1 cellular context compared by ENCODE assay signal in genomic region chr16:87956169-87956770, GRCh38.
TF ChIP-seq lines count a peak whose summit lies in the region.

No MANE protein-coding gene starts in this region.

TF ChIP-seq in GM12878, 131 proteins besides CTCF, POLR2A, EP300 and RAD21 (continued from another document and continues in another):
- TF ChIP-seq ZNF687 (IDR thresholded peaks at IDR 0.05) (no peak), POLR2AphosphoS2 (IDR thresholded peaks at IDR 0.05; ENCODE audit: low read depth, low read length) (no peak), ATF7 (IDR thresholded peaks at IDR 0.05; ENCODE audit: low read depth) (peak; percentile 98), ZNF274 (IDR thresholded peaks at IDR 0.05; ENCODE audit: insufficient read depth, insufficient read length) (no peak), FOXK2 (IDR thresholded peaks at IDR 0.05) (no peak), ESRRA (IDR thresholded peaks at IDR 0.05; ENCODE audit: low read length) (no peak), BHLHE40 (IDR thresholded peaks at IDR 0.05; ENCODE audit: borderline replicate concordance in 1 of 2, low read depth in 2 of 2, low read length in 1 of 2) (peak; percentile 13 to 44; a peak in 1 of 4 replicates), ZBTB40 (IDR thresholded peaks at IDR 0.05; ENCODE audit: borderline replicate concordance) (peak; percentile 22; the same call in 1 of the 2 replicates), SIN3A (IDR thresholded peaks at IDR 0.05; ENCODE audit: low read depth, low read length) (no peak), POLR2AphosphoS5 (IDR thresholded peaks at IDR 0.05; ENCODE audit: low read length) (peak; percentile 48), RELA (IDR thresholded peaks at IDR 0.05; ENCODE audit: borderline replicate concordance, partially characterized antibody) (no peak), IRF5 (IDR thresholded peaks at IDR 0.05; ENCODE audit: borderline replicate concordance) (no peak), BRCA1 (IDR thresholded peaks at IDR 0.05; ENCODE audit: low read depth, low read length) (no peak), SRF (IDR thresholded peaks at IDR 0.05; ENCODE audit: low read depth in 2 of 2, low read length in 2 of 2) (no peak), NR2C1 (IDR thresholded peaks at IDR 0.05) (no peak), JUNB (IDR thresholded peaks at IDR 0.05) (peak; percentile 52; the same call in 1 of the 2 replicates), ZNF384 (IDR thresholded peaks at IDR 0.05; ENCODE audit: borderline replicate concordance, low read depth, low read length) (no peak), MLLT1 (IDR thresholded peaks at IDR 0.05) (no peak), SMAD1 (IDR thresholded peaks at IDR 0.05; ENCODE audit: low read depth, partially characterized antibody) (no peak), GATAD2B (conservative IDR thresholded peaks at IDR 0.05; ENCODE audit: low read depth) (no peak), CHD4 (IDR thresholded peaks at IDR 0.05) (no peak), SPI1 (IDR thresholded peaks at IDR 0.05; ENCODE audit: borderline replicate concordance, insufficient read depth, low read depth, low read length) (peak; percentile 57; the same call in 1 of the 2 replicates), LARP7 (IDR thresholded peaks at IDR 0.05) (no peak), YY1 (IDR thresholded peaks at IDR 0.05; ENCODE audit: low read depth, low read length) (no peak), RFX5 (IDR thresholded peaks at IDR 0.05; ENCODE audit: low read depth, low read length) (no peak), TBL1XR1 (IDR thresholded peaks at IDR 0.05; ENCODE audit: low read depth, low read length) (no peak), CHD2 (IDR thresholded peaks at IDR 0.05; ENCODE audit: borderline replicate concordance, low read depth, low read length) (no peak), CREB1 (IDR thresholded peaks at IDR 0.05; ENCODE audit: low read depth) (peak; percentile 96), NBN (IDR thresholded peaks at IDR 0.05) (no peak), GABPA (IDR thresholded peaks at IDR 0.05; ENCODE audit: low read depth) (peak; percentile 81), MXI1 (IDR thresholded peaks at IDR 0.05; ENCODE audit: low read depth, low read length) (0 out of 2 replicates have a peak, but pooled peaks have one; percentile 20), EGR1 (IDR thresholded peaks at IDR 0.05; ENCODE audit: borderline replicate concordance in 1 of 2, low read depth in 2 of 2, low read length in 2 of 2) (no peak), PAX8 (IDR thresholded peaks at IDR 0.05) (no peak)
- TF ChIP-seq, protein P1, sequence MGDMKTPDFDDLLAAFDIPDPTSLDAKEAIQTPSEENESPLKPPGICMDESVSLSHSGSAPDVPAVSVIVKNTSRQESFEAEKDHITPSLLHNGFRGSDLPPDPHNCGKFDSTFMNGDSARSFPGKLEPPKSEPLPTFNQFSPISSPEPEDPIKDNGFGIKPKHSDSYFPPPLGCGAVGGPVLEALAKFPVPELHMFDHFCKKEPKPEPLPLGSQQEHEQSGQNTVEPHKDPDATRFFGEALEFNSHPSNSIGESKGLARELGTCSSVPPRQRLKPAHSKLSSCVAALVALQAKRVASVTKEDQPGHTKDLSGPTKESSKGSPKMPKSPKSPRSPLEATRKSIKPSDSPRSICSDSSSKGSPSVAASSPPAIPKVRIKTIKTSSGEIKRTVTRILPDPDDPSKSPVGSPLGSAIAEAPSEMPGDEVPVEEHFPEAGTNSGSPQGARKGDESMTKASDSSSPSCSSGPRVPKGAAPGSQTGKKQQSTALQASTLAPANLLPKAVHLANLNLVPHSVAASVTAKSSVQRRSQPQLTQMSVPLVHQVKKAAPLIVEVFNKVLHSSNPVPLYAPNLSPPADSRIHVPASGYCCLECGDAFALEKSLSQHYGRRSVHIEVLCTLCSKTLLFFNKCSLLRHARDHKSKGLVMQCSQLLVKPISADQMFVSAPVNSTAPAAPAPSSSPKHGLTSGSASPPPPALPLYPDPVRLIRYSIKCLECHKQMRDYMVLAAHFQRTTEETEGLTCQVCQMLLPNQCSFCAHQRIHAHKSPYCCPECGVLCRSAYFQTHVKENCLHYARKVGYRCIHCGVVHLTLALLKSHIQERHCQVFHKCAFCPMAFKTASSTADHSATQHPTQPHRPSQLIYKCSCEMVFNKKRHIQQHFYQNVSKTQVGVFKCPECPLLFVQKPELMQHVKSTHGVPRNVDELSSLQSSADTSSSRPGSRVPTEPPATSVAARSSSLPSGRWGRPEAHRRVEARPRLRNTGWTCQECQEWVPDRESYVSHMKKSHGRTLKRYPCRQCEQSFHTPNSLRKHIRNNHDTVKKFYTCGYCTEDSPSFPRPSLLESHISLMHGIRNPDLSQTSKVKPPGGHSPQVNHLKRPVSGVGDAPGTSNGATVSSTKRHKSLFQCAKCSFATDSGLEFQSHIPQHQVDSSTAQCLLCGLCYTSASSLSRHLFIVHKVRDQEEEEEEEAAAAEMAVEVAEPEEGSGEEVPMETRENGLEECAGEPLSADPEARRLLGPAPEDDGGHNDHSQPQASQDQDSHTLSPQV (IDR thresholded peaks at IDR 0.05), result no peak
- TF ChIP-seq, protein P2, sequence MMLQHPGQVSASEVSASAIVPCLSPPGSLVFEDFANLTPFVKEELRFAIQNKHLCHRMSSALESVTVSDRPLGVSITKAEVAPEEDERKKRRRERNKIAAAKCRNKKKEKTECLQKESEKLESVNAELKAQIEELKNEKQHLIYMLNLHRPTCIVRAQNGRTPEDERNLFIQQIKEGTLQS (IDR thresholded peaks at IDR 0.05; ENCODE audit: borderline replicate concordance, extremely low read depth, low read depth, low read length), result no peak
- TF ChIP-seq, protein P3, sequence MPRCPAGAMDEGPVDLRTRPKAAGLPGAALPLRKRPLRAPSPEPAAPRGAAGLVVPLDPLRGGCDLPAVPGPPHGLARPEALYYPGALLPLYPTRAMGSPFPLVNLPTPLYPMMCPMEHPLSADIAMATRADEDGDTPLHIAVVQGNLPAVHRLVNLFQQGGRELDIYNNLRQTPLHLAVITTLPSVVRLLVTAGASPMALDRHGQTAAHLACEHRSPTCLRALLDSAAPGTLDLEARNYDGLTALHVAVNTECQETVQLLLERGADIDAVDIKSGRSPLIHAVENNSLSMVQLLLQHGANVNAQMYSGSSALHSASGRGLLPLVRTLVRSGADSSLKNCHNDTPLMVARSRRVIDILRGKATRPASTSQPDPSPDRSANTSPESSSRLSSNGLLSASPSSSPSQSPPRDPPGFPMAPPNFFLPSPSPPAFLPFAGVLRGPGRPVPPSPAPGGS (IDR thresholded peaks at IDR 0.05; ENCODE audit: borderline replicate concordance, insufficient read depth, low read depth, low read length, poor library complexity, severe bottlenecking), result no peak
- TF ChIP-seq, protein P4, sequence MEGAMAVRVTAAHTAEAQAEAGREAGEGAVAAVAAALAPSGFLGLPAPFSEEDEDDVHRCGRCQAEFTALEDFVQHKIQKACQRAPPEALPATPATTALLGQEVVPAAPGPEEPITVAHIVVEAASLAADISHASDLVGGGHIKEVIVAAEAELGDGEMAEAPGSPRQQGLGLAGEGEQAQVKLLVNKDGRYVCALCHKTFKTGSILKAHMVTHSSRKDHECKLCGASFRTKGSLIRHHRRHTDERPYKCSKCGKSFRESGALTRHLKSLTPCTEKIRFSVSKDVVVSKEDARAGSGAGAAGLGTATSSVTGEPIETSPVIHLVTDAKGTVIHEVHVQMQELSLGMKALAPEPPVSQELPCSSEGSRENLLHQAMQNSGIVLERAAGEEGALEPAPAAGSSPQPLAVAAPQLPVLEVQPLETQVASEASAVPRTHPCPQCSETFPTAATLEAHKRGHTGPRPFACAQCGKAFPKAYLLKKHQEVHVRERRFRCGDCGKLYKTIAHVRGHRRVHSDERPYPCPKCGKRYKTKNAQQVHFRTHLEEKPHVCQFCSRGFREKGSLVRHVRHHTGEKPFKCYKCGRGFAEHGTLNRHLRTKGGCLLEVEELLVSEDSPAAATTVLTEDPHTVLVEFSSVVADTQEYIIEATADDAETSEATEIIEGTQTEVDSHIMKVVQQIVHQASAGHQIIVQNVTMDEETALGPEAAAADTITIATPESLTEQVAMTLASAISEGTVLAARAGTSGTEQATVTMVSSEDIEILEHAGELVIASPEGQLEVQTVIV (IDR thresholded peaks at IDR 0.05; ENCODE audit: borderline replicate concordance, partially characterized antibody), result no peak
- TF ChIP-seq, protein P5, sequence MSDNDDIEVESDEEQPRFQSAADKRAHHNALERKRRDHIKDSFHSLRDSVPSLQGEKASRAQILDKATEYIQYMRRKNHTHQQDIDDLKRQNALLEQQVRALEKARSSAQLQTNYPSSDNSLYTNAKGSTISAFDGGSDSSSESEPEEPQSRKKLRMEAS (IDR thresholded peaks at IDR 0.05; ENCODE audit: low read depth, low read length), result 0 out of 2 replicates have a peak, but pooled peaks have one; percentile 2
- TF ChIP-seq, protein P6, sequence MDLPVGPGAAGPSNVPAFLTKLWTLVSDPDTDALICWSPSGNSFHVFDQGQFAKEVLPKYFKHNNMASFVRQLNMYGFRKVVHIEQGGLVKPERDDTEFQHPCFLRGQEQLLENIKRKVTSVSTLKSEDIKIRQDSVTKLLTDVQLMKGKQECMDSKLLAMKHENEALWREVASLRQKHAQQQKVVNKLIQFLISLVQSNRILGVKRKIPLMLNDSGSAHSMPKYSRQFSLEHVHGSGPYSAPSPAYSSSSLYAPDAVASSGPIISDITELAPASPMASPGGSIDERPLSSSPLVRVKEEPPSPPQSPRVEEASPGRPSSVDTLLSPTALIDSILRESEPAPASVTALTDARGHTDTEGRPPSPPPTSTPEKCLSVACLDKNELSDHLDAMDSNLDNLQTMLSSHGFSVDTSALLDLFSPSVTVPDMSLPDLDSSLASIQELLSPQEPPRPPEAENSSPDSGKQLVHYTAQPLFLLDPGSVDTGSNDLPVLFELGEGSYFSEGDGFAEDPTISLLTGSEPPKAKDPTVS (IDR thresholded peaks at IDR 0.05; ENCODE audit: low read depth, low read length), result no peak
